In genomic region chr7:47458486-47458885, GRCh38 we compare ENCODE assay signal across 26 cellular contexts.
DNase-seq lines count a peak whose midpoint lies in the region; ATAC-seq and TF ChIP-seq lines count a peak whose summit lies in the region.
"Had no signal": no experiment of that assay in that cellular context is flagged by ENCODE, and none has a peak within 500 bp of the region (broad histone marks: within the 10 kb centered on the region; RNA-seq: fewer than 3 reads in every experiment).

No MANE protein-coding gene starts in this region.

- peaks cover 87% of the 10 kb centered on the region for H3K4me1 Mint-ChIP-seq in chondrocyte (ENCODE audit: low read depth)

- no peak for TF ChIP-seq CTCF in chondrocyte (IDR thresholded peaks at IDR 0.05)
- TF ChIP-seq CTCF in osteoblast (IDR thresholded peaks at IDR 0.05; ENCODE audit: extremely low read depth, low read depth, low read length): no peak
- TF ChIP-seq CTCF in thyroid gland (IDR thresholded peaks at IDR 0.05): no peak
- no peak for TF ChIP-seq CTCF in esophagus muscularis mucosa (IDR thresholded peaks at IDR 0.05)

- WGBS in thyroid gland, 2 donors: 85 to 88% methylated on average over 5 of the region's 5 CpGs
- WGBS in esophagus muscularis mucosa: 86% methylated on average over 5 of the region's 5 CpGs

- peaks cover 21% of the 10 kb centered on the region for H4K20me1 ChIP-seq in osteoblast (ENCODE audit: insufficient read depth, low read length)

- no peak for ATAC-seq in Right ventricle myocardium inferior
- ATAC-seq in HG03457 (IDR thresholded peaks at IDR 0.05; ENCODE audit: unreplicated experiment): no peak
- ATAC-seq in activated CD4-positive, CD25-positive, alpha-beta regulatory T cell treated with anti-CD3 and anti-CD28 coated beads, Interleukin-2, amount 50 U/mL, for 24 hours: no peak
- ATAC-seq: A549, GM23338 had no signal

- no peak overlapping the region for H3K4me2 ChIP-seq in osteoblast (ENCODE audit: insufficient read depth, low read length)
- H3K4me2 ChIP-seq: A549, GM23338 had no signal

- peak overlapping the region; percentile 35 for H3K27ac ChIP-seq in osteoblast (ENCODE audit: low read depth, low read length)
- peak overlapping the region; percentile 56 to 78 (median 69) for H3K27ac ChIP-seq in thyroid gland
- H3K27ac ChIP-seq in esophagus muscularis mucosa (replicated peaks in 1 of 4): no peak overlapping the region
- H3K27ac ChIP-seq: breast epithelium, prostate gland had no signal

- peak overlapping the region; percentile 89 for H3K27ac Mint-ChIP-seq in chondrocyte (ENCODE audit: unreplicated experiment)
- H3K27ac Mint-ChIP-seq: activated CD4-positive, alpha-beta memory T cell treated with anti-CD3 and anti-CD28 coated beads for 36 hours; endodermal cell; GM23338 had no signal

- H3K36me3 Mint-ChIP-seq in chondrocyte (ENCODE audit: low read depth): peaks cover 10% of the 10 kb centered on the region
- H3K36me3 Mint-ChIP-seq: activated CD4-positive, alpha-beta memory T cell treated with anti-CD3 and anti-CD28 coated beads for 36 hours had no signal

- H2AFZ ChIP-seq in osteoblast (ENCODE audit: low read length): no peak overlapping the region
- H2AFZ ChIP-seq: GM23338 had no signal

- peaks cover 6% of the 10 kb centered on the region for H3K79me2 ChIP-seq in osteoblast (ENCODE audit: insufficient read depth, low read length)

- DNase-seq in cardiac septum (ENCODE audit: low spot score): peak; percentile 53
- DNase-seq in Right ventricle myocardium inferior (ENCODE audit: missing footprints): no peak
- DNase-seq in chondrocyte (ENCODE audit: low spot score): no peak
- DNase-seq in osteoblast (ENCODE audit: insufficient read length, low spot score, missing footprints): no peak
- DNase-seq in thyroid gland: no peak
- DNase-seq in esophagus muscularis mucosa (ENCODE audit: extremely low spot score): no peak
- DNase-seq: activated B cell treated with CpG ODN at 0.5 μM for 24 hours; activated CD4-positive, alpha-beta memory T cell treated with anti-CD3 and anti-CD28 coated beads for 36 hours; activated gamma-delta T cell treated with Interleukin-2 at 50 U/mL for 16 hours; activated T-cell treated with anti-CD3 and anti-CD28 coated beads for 4 hours; COR-L47; endodermal cell; left colon; NCI-H1105; NCI-H2081 treated with DMSO at 0.1 percent for 48 hours; NCI-H446; stimulated activated CD4-positive, alpha-beta T cell treated with anti-CD3 and anti-CD28 coated beads, Interleukin-12 subunit alpha, Interleukin-12 subunit beta, amount 100 ng/mL, for 4 hours; stimulated activated CD4-positive, alpha-beta T cell treated with anti-CD3 and anti-CD28 coated beads, Interleukin-4, amount 100 ng/mL, for 4 hours; T-helper 9 cell had no signal

- intact Hi-C loops in cardiac septum (cut with DNase I) (no loop called here), Right ventricle myocardium inferior (cut with DNase I) (no loop called here), thyroid gland (cut with DNase I) (no loop called here), esophagus muscularis mucosa (cut with DNase I) (no loop called here)

- H3K36me3 ChIP-seq in osteoblast (ENCODE audit: insufficient read depth, low read length) (peaks cover 4% of the 10 kb centered on the region), thyroid gland (no peaks in the 10 kb centered on the region), esophagus muscularis mucosa (no peaks in the 10 kb centered on the region)
- H3K36me3 ChIP-seq: breast epithelium, prostate gland had no signal

- no peaks in the 10 kb centered on the region for H3K27me3 ChIP-seq in osteoblast (ENCODE audit: insufficient read depth, low read length)
- H3K27me3 ChIP-seq in thyroid gland: no peaks in the 10 kb centered on the region
- no peaks in the 10 kb centered on the region for H3K27me3 ChIP-seq in esophagus muscularis mucosa
- H3K27me3 ChIP-seq: breast epithelium had no signal

- H3K4me1 ChIP-seq in osteoblast (ENCODE audit: insufficient read depth, low read length) (peaks cover 44% of the 10 kb centered on the region), thyroid gland (peaks cover 50 to 66% of the 10 kb centered on the region in 2 donors), esophagus muscularis mucosa (peaks cover 48 to 58% (median 50%) of the 10 kb centered on the region in 4 donors)

- TF ChIP-seq POLR2A in thyroid gland (IDR thresholded peaks at IDR 0.05) (no peak), esophagus muscularis mucosa (IDR thresholded peaks at IDR 0.05; ENCODE audit: low read depth) (no peak)

- TF ChIP-seq EP300 in esophagus muscularis mucosa (IDR thresholded peaks at IDR 0.05): no peak

- H3K9me3 ChIP-seq in osteoblast (ENCODE audit: low read depth, low read length): no peaks in the 10 kb centered on the region
- H3K9me3 ChIP-seq in thyroid gland: no peaks in the 10 kb centered on the region
- no peaks in the 10 kb centered on the region for H3K9me3 ChIP-seq in esophagus muscularis mucosa
- H3K9me3 ChIP-seq: A549, breast epithelium, prostate gland had no signal

- no peak overlapping the region for H3K4me3 Mint-ChIP-seq in chondrocyte (ENCODE audit: unreplicated experiment)
- H3K4me3 Mint-ChIP-seq: activated B cell treated with CpG ODN at 0.5 μM for 24 hours; activated CD4-positive, alpha-beta memory T cell treated with anti-CD3 and anti-CD28 coated beads for 36 hours; endodermal cell; GM23338 had no signal

- H3K4me3 ChIP-seq in osteoblast (ENCODE audit: insufficient read depth, low read length) (no peak overlapping the region), thyroid gland (replicated peaks in 1 of 3) (no peak overlapping the region), esophagus muscularis mucosa (no peak overlapping the region)
- H3K4me3 ChIP-seq: A549, breast epithelium, coronary artery, GM23338, prostate gland had no signal

- no peaks in the 10 kb centered on the region for H3K9me3 Mint-ChIP-seq in chondrocyte (ENCODE audit: low read depth)
- H3K9me3 Mint-ChIP-seq: activated B cell treated with CpG ODN at 0.5 μM for 24 hours; activated CD4-positive, alpha-beta memory T cell treated with anti-CD3 and anti-CD28 coated beads for 36 hours; endodermal cell; GM23338 had no signal

- H3K27me3 Mint-ChIP-seq in chondrocyte (ENCODE audit: low read depth): no peaks in the 10 kb centered on the region
- H3K27me3 Mint-ChIP-seq: activated B cell treated with CpG ODN at 0.5 μM for 24 hours; activated CD4-positive, alpha-beta memory T cell treated with anti-CD3 and anti-CD28 coated beads for 36 hours had no signal

Comparison
In these comparisons a context has a peak if more than half of its experiments do, and no peak if none do; other contexts are left out.
1. H3K27ac ChIP-seq: peak in osteoblast (single experiment) and thyroid gland (3 of 3); none in esophagus muscularis mucosa (0 of 4).